1 cellular context compared by ENCODE assay signal in the genomic region with DNA sequence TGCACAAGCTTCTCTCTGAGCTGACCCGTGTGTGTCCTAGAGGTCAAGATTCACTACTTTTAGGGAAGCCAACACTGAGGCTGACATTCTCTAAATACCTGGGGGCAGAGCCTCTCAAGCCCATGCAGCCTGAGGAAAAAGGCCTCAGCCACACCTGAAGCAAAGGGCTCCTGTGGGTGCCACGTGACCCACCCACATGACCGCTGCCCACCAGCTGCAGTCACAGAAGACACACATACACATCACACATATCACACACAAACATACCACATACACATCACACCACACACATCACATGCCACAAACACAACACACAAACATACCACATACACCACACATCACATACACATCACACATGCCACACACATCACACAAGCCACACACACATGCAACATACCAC.
TF ChIP-seq lines count a peak whose summit lies in the region.

No MANE protein-coding gene starts in this region.

TF ChIP-seq in H1, 55 proteins besides CTCF, POLR2A, EP300 and RAD21:
- TF ChIP-seq EZH2 (IDR thresholded peaks at IDR 0.05; ENCODE audit: low read depth, low read length, severe bottlenecking) = no peak
- no peak for TF ChIP-seq SRF (IDR thresholded peaks at IDR 0.05; ENCODE audit: low read depth, low read length)
